Comparison of ENCODE assay signal across 9 cellular contexts in the genomic region with DNA sequence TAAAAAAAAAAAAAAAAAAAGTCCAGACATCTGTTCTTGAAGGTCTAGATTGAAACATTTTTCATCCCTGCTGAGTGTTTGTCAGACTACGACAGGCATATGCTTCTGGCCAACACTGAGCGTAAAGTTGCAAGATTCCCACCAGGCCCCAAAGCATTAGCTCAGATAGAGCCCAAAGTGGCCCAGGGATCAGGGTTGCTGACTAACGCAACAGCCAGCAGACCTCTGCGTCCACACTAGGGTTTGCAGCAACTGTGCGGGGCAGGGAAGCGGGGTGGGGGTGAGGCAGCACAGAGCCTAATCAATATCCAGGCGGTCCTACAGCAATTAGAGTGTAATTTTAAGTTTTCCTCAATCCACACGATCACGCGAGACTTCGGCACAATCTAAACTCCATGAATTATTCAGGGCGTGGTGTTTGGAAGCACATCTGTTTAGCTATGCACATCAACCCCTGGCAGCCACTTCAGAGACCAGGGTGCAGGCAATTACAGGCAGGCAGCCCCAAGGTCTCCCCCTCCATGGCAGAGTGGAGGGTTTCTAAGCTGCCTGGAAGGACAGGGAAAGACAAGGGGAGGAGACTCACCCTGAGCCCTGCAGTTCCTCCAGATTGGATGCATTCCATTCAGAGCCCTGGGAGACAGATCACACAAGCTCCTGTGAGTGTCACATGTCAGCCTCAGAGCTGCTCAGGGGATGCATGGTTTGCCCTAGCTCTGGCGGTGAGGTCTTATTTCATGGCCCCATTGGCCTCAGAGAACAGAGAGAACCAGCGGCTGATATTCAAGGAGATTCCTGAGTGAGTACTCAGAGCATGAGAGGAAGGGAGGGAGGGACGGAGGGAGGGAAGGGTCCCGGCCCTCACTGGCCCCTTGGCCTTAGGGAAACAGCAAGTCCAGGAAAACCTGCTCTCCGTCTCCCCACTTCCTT. TPM values are rescaled to one million over a fixed set of nuclear protein-coding genes. Genes with fewer than 3 reads are reported as not detected.
DNase-seq lines count a peak whose midpoint lies in the region; ATAC-seq, FAIRE-seq and TF ChIP-seq lines count a peak whose summit lies in the region.
"Had no signal": no experiment of that assay in that cellular context is flagged by ENCODE, and none has a peak within 500 bp of the region (broad histone marks: within the 10 kb centered on the region; RNA-seq: fewer than 3 reads in every experiment).

No MANE protein-coding gene starts in this region.

- peak overlapping the region; percentile 97 for H3K27ac ChIP-seq in GM23248
- peak overlapping the region; percentile 96 for H3K27ac ChIP-seq in astrocyte (ENCODE audit: low read depth, low read length)
- H3K27ac ChIP-seq in iPS DF 6.9 (ENCODE audit: low read length): peak overlapping the region; percentile 34
- H3K27ac ChIP-seq in skeletal muscle tissue (ENCODE audit: low read depth, low read length): peak overlapping the region; percentile 94

- no peaks in the 10 kb centered on the region for H3K27me3 Mint-ChIP-seq in astrocyte (ENCODE audit: low read depth, unreplicated experiment)

- H3K4me2 ChIP-seq in GM23248 (ENCODE audit: unreplicated experiment) (peak overlapping the region; percentile 65), astrocyte (ENCODE audit: low read length) (peak overlapping the region; percentile 57)

- H3K4me1 ChIP-seq in GM23248 (ENCODE audit: insufficient read depth) (peaks cover 68% of the 10 kb centered on the region), astrocyte (ENCODE audit: insufficient read depth, low read length) (peaks cover 66% of the 10 kb centered on the region), iPS DF 6.9 (ENCODE audit: control insufficient read depth, insufficient read depth, low read length) (0 out of 2 replicates have a peak, but pooled peaks cover 4% of the 10 kb centered on the region), skeletal muscle tissue (ENCODE audit: control insufficient read depth in 3 of 3, insufficient read depth in 3 of 3, low read length in 3 of 3) (peaks cover 65 to 72% (median 66%) of the 10 kb centered on the region in 3 donors)

- in situ Hi-C loops in GM23248 (cut with MboI): loop anchor here (10.0 kb wide), 2 partner anchors 137 to 237 kb away; a partner anchor contains a TSS

- FAIRE-seq in astrocyte (lab: Jason Lieb, UNC): no peak

- peaks cover 66% of the 10 kb centered on the region for H3K4me1 Mint-ChIP-seq in astrocyte (ENCODE audit: low read depth, unreplicated experiment)

- no peak for TF ChIP-seq CTCF in astrocyte (IDR thresholded peaks at IDR 0.05; ENCODE audit: insufficient read depth, low read depth, low read length)

- 4 to 6% methylated on average over 11 to 17 of the region's 17 CpGs for WGBS in GM23248 (ENCODE audit: low coverage in 1 of 2, low lambda C conversion rate in 2 of 2, missing lambda C conversion rate in 2 of 2), 2 experiments
- WGBS in iPS DF 6.9 (ENCODE audit: insufficient coverage, insufficient read length): no CpG with 5 or more reads among the region's 17 CpGs

- peak overlapping the region; percentile 70 for H3K4me3 Mint-ChIP-seq in astrocyte (ENCODE audit: unreplicated experiment)

- no peaks in the 10 kb centered on the region for H3K9me2 ChIP-seq in GM23248 (ENCODE audit: insufficient read depth)

- no peaks in the 10 kb centered on the region for H4K20me1 ChIP-seq in GM23248 (ENCODE audit: insufficient read depth)
- peaks cover 1% of the 10 kb centered on the region for H4K20me1 ChIP-seq in astrocyte (ENCODE audit: insufficient read depth, low read length)

- H3K36me3 Mint-ChIP-seq in astrocyte (ENCODE audit: low read depth, unreplicated experiment): peaks cover 23% of the 10 kb centered on the region

- ATAC-seq in GM18511 (IDR thresholded peaks at IDR 0.05; ENCODE audit: unreplicated experiment) (no peak), HG03442 (IDR thresholded peaks at IDR 0.05; ENCODE audit: unreplicated experiment) (no peak)

- H3K9ac ChIP-seq in GM23248 (peak overlapping the region; percentile 88), astrocyte (ENCODE audit: low read length) (peak overlapping the region; percentile 85), skeletal muscle tissue (ENCODE audit: low read depth in 1 of 3, low read length in 3 of 3) (peak overlapping the region; percentile 72 to 81 (median 80))

- DNase-seq in GM23248 (peak; percentile 89), astrocyte (ENCODE audit: low read depth) (peak; percentile 82), iPS DF 6.9 (ENCODE audit: low read depth, low spot score) (peak; percentile 67), UCSD-AML1 (lab: John Stamatoyannopoulos, UW; ENCODE audit: unreplicated experiment) (no peak)
- no peak for DNase-seq in stimulated activated CD4-positive, alpha-beta T cell treated with anti-CD3 and anti-CD28 coated beads, Interleukin-4, amount 100 ng/mL, for 4 hours
- DNase-seq: NCI-H187 treated with DMSO at 0.1 percent for 48 hours had no signal

- H3K79me2 ChIP-seq in GM23248 (ENCODE audit: insufficient read depth): peaks cover 44% of the 10 kb centered on the region
- H3K79me2 ChIP-seq in astrocyte (ENCODE audit: insufficient read depth, low read length): peaks cover 36% of the 10 kb centered on the region

- H3K4me3 ChIP-seq in GM23248: peak overlapping the region; percentile 40
- no peak overlapping the region for H3K4me3 ChIP-seq in astrocyte (ENCODE audit: insufficient read depth, low read depth, low read length)
- H3K4me3 ChIP-seq in iPS DF 6.9 (ENCODE audit: low read length): no peak overlapping the region
- peak overlapping the region; percentile 51 to 68 (median 67) for H3K4me3 ChIP-seq in skeletal muscle tissue (ENCODE audit: low read length in 3 of 3)

- H3K36me3 ChIP-seq in GM23248 (ENCODE audit: low read depth): peaks cover 46% of the 10 kb centered on the region
- peaks cover 62% of the 10 kb centered on the region for H3K36me3 ChIP-seq in astrocyte (ENCODE audit: insufficient read depth, low read length)
- peaks cover 20% of the 10 kb centered on the region for H3K36me3 ChIP-seq in iPS DF 6.9 (ENCODE audit: control insufficient read depth, insufficient read depth, low read length)
- peaks cover 42 to 45% (median 42%) of the 10 kb centered on the region in 3 donors for H3K36me3 ChIP-seq in skeletal muscle tissue (ENCODE audit: control insufficient read depth in 3 of 3, insufficient read depth in 3 of 3, low read length in 3 of 3)

- peaks cover 79% of the 10 kb centered on the region for H3F3A ChIP-seq in GM23248 (ENCODE audit: insufficient read depth)

- H3K9me3 ChIP-seq in GM23248 (ENCODE audit: low read depth) (no peaks in the 10 kb centered on the region), astrocyte (ENCODE audit: insufficient read depth, low read depth, low read length) (no peaks in the 10 kb centered on the region), iPS DF 6.9 (ENCODE audit: control insufficient read depth, insufficient read depth, low read length) (no peaks in the 10 kb centered on the region), skeletal muscle tissue (ENCODE audit: control insufficient read depth in 3 of 3, low read length in 3 of 3) (no peaks in the 10 kb centered on the region)

- H3K27ac Mint-ChIP-seq in astrocyte (ENCODE audit: unreplicated experiment): peak overlapping the region; percentile 97

- H3K27me3 ChIP-seq in GM23248 (replicated peaks; ENCODE audit: insufficient read depth) (no peaks in the 10 kb centered on the region), astrocyte (ENCODE audit: insufficient read depth, low read length) (no peaks in the 10 kb centered on the region), iPS DF 6.9 (ENCODE audit: control insufficient read depth, insufficient read depth, low read length) (no peaks in the 10 kb centered on the region), skeletal muscle tissue (ENCODE audit: control insufficient read depth in 3 of 3, insufficient read depth in 3 of 3, low read length in 3 of 3) (no peaks in the 10 kb centered on the region)

- H2AFZ ChIP-seq in GM23248: no peak overlapping the region
- no peak overlapping the region for H2AFZ ChIP-seq in astrocyte (ENCODE audit: low read depth, low read length)

- no peaks in the 10 kb centered on the region for H3K9me3 Mint-ChIP-seq in astrocyte (ENCODE audit: unreplicated experiment)

RNA-seq across cellular contexts. Expression of a gene that starts 55.4 kb away (rescaled TPM):
- total RNA-seq in GM23248 (2014; rRNA removed; shearing (Covaris generic)): 21.9 and 33.5 TPM in 2 replicates
- polyA plus RNA-seq in GM23248 (2016; fragmentation: Nextera tagmentation; extraction: Ambion mirVana): 44.0 and 49.0 TPM in 2 replicates
- 64.6 and 75.9 TPM in 2 replicates for total RNA-seq in astrocyte
- 11.0 TPM for total RNA-seq in skeletal muscle tissue

Comparison
In these comparisons a context has a peak if more than half of its experiments do, and no peak if none do; other contexts are left out.
1. DNase-seq: peak in GM23248 (single experiment), astrocyte (single experiment) and iPS DF 6.9 (single experiment); none in UCSD-AML1 (single experiment) and stimulated activated CD4-positive, alpha-beta T cell treated with anti-CD3 and anti-CD28 coated beads, Interleukin-4, amount 100 ng/mL, for 4 hours (0 of 2).
2. H3K27ac ChIP-seq: peak in every context shown above with its lines; median percentile 97 in GM23248; 96 in astrocyte; 94 in skeletal muscle tissue; 34 in iPS DF 6.9.
3. H3K4me3 ChIP-seq: peak in GM23248 (single experiment) and skeletal muscle tissue (3 of 3); none in astrocyte (single experiment) and iPS DF 6.9 (single experiment).
4. Peak in every context shown above with its lines, with median percentiles within 50 percentile points of each other: H3K9ac ChIP-seq.